In genomic region chr1:92244376-92244775, GRCh38 we compare ENCODE assay signal across 24 cellular contexts. TPM values are rescaled to one million over a fixed set of nuclear protein-coding genes. Genes with fewer than 3 reads are reported as not detected.
"Had no signal": no experiment of that assay in that cellular context is flagged by ENCODE, and none has a peak within 500 bp of the region (broad histone marks: within the 10 kb centered on the region; RNA-seq: fewer than 3 reads in every experiment).

No MANE protein-coding gene starts in this region.

- H3K4me3 ChIP-seq: body of pancreas, tibial artery had no signal

- H3K9me3 ChIP-seq: body of pancreas, neutrophil, tibial artery had no signal

- H3K9me3 Mint-ChIP-seq: activated CD4-positive, alpha-beta memory T cell treated with anti-CD3 and anti-CD28 coated beads for 36 hours; activated naive CD4-positive, alpha-beta T cell treated with anti-CD3 and anti-CD28 coated beads, Interleukin-2, amount 10 ng/mL, durations not matched to agents 7 days and 5 days; dendritic cell treated with granulocyte-macrophage colony-stimulating factor and Interleukin-4, amounts not matched to agents 40 ng/mL and 50 ng/mL, for 4 days; effector memory CD8-positive, alpha-beta T cell; naive thymus-derived CD8-positive, alpha-beta T cell had no signal

- H3K27me3 Mint-ChIP-seq: activated CD4-positive, alpha-beta memory T cell treated with anti-CD3 and anti-CD28 coated beads for 36 hours; activated CD4-positive, alpha-beta T cell treated with anti-CD3 and anti-CD28 coated beads for 36 hours; activated CD8-positive, alpha-beta memory T cell treated with anti-CD3 and anti-CD28 coated beads, Interleukin-2, amount 10 ng/mL, durations not matched to agents 7 days and 5 days; dendritic cell treated with granulocyte-macrophage colony-stimulating factor and Interleukin-4, amounts not matched to agents 40 ng/mL and 50 ng/mL, for 4 days; effector memory CD8-positive, alpha-beta T cell; naive thymus-derived CD8-positive, alpha-beta T cell had no signal

- H3K27me3 ChIP-seq: body of pancreas, neutrophil, tibial artery had no signal

- H3K4me3 Mint-ChIP-seq: activated CD4-positive, alpha-beta memory T cell treated with anti-CD3 and anti-CD28 coated beads for 36 hours; activated CD4-positive, alpha-beta T cell treated with anti-CD3 and anti-CD28 coated beads for 36 hours; activated CD8-positive, alpha-beta memory T cell treated with anti-CD3 and anti-CD28 coated beads, Interleukin-2, amount 10 ng/mL, durations not matched to agents 7 days and 5 days; activated naive CD4-positive, alpha-beta T cell treated with anti-CD3 and anti-CD28 coated beads, Interleukin-2, amount 10 ng/mL, durations not matched to agents 7 days and 5 days; dendritic cell treated with granulocyte-macrophage colony-stimulating factor and Interleukin-4, amounts not matched to agents 40 ng/mL and 50 ng/mL, for 4 days; effector memory CD8-positive, alpha-beta T cell; naive thymus-derived CD8-positive, alpha-beta T cell had no signal

- H3K4me1 Mint-ChIP-seq: activated CD4-positive, alpha-beta T cell treated with anti-CD3 and anti-CD28 coated beads for 36 hours; activated CD8-positive, alpha-beta memory T cell treated with anti-CD3 and anti-CD28 coated beads, Interleukin-2, amount 10 ng/mL, durations not matched to agents 7 days and 5 days; activated naive CD4-positive, alpha-beta T cell treated with anti-CD3 and anti-CD28 coated beads, Interleukin-2, amount 10 ng/mL, durations not matched to agents 7 days and 5 days had no signal

- DNase-seq: activated CD4-positive, alpha-beta memory T cell treated with anti-CD3 and anti-CD28 coated beads for 36 hours; activated CD4-positive, alpha-beta T cell treated with anti-CD3 and anti-CD28 coated beads for 36 hours; activated CD8-positive, alpha-beta memory T cell treated with anti-CD3 and anti-CD28 coated beads, Interleukin-2, amount 10 ng/mL, durations not matched to agents 7 days and 5 days; activated naive CD4-positive, alpha-beta T cell treated with anti-CD3 and anti-CD28 coated beads, Interleukin-2, amount 10 ng/mL, durations not matched to agents 7 days and 5 days; activated T-cell treated with anti-CD3 and anti-CD28 coated beads, Interleukin-2, amount 50 U/mL, for 1 hour; amniotic stem cell; body of pancreas; effector memory CD8-positive, alpha-beta T cell; foreskin melanocyte; kidney glomerular epithelial cell; mesenchymal stem cell; naive thymus-derived CD8-positive, alpha-beta T cell; stimulated activated CD4-positive, alpha-beta T cell treated with anti-CD3 and anti-CD28 coated beads, Interleukin-2, amount 100 ng/mL, for 48 hours; stimulated activated naive CD4-positive, alpha-beta T cell; tibial artery; WERI-Rb-1 had no signal

- ATAC-seq: activated CD4-positive, alpha-beta T cell treated with anti-CD3 and anti-CD28 coated beads for 36 hours; activated CD8-positive, alpha-beta memory T cell treated with anti-CD3 and anti-CD28 coated beads, Interleukin-2, amount 10 ng/mL, durations not matched to agents 7 days and 5 days; body of pancreas; effector memory CD8-positive, alpha-beta T cell; naive thymus-derived CD8-positive, alpha-beta T cell had no signal

- H3K27ac Mint-ChIP-seq: activated CD4-positive, alpha-beta memory T cell treated with anti-CD3 and anti-CD28 coated beads for 36 hours; activated CD4-positive, alpha-beta T cell treated with anti-CD3 and anti-CD28 coated beads for 36 hours; activated CD8-positive, alpha-beta memory T cell treated with anti-CD3 and anti-CD28 coated beads, Interleukin-2, amount 10 ng/mL, durations not matched to agents 7 days and 5 days; activated naive CD4-positive, alpha-beta T cell treated with anti-CD3 and anti-CD28 coated beads, Interleukin-2, amount 10 ng/mL, durations not matched to agents 7 days and 5 days; dendritic cell treated with granulocyte-macrophage colony-stimulating factor and Interleukin-4, amounts not matched to agents 40 ng/mL and 50 ng/mL, for 4 days had no signal

- H3K4me1 ChIP-seq: body of pancreas had no signal

RNA-seq across cellular contexts. Expression of gene C1orf146, which starts 26.7 kb away (rescaled TPM):
- total RNA-seq: activated CD4-positive, alpha-beta memory T cell treated with anti-CD3 and anti-CD28 coated beads for 36 hours; activated CD4-positive, alpha-beta T cell treated with anti-CD3 and anti-CD28 coated beads for 36 hours; activated CD8-positive, alpha-beta memory T cell treated with anti-CD3 and anti-CD28 coated beads, Interleukin-2, amount 10 ng/mL, durations not matched to agents 7 days and 5 days; body of pancreas; liver; mucosa of gallbladder; naive thymus-derived CD8-positive, alpha-beta T cell; renal cortical epithelial cell; skeletal muscle tissue; subcutaneous adipose tissue; T-helper 1 cell treated with Interleukin-12 subunit alpha and Interleukin-12 subunit beta and Interleukin-4 antibody, amounts not matched to agents 30 ng/mL and 1 ng/mL, for 36 hours had no signal
